In genomic region chr4:73730292-73730691, GRCh38 we compare ENCODE assay signal across 14 cellular contexts. TPM values are rescaled to one million over a fixed set of nuclear protein-coding genes. Genes with fewer than 3 reads are reported as not detected.
DNase-seq lines count a peak whose midpoint lies in the region; ATAC-seq and TF ChIP-seq lines count a peak whose summit lies in the region.
"Had no signal": no experiment of that assay in that cellular context is flagged by ENCODE, and none has a peak within 500 bp of the region (broad histone marks: within the 10 kb centered on the region; RNA-seq: fewer than 3 reads in every experiment).

No MANE protein-coding gene starts in this region.

- H3K4me3 ChIP-seq in LNCaP clone FGC (ENCODE audit: low read depth, low read length): no peak overlapping the region
- H3K4me3 ChIP-seq: SJCRH30, suprapubic skin had no signal

- no peak for TF ChIP-seq CTCF in LNCaP clone FGC (IDR thresholded peaks at IDR 0.05; ENCODE audit: control insufficient read depth, extremely low read depth, insufficient read depth)

- DNase-seq in EH (ENCODE audit: low read depth) (peak; percentile 28), LNCaP clone FGC (ENCODE audit: low read depth) (peak; percentile 70), RPMI7951 (ENCODE audit: low read depth) (peak; percentile 57), kidney tubule cell (ENCODE audit: low spot score) (peak; percentile 26), NCI-H187 (lab: John Stamatoyannopoulos, UW) (no peak)
- DNase-seq: activated CD4-positive, alpha-beta T cell treated with anti-CD3 and anti-CD28 coated beads, Interleukin-2, amount 50 U/mL, for 4 hours; activated naive CD8-positive, alpha-beta T cell treated with anti-CD3 and anti-CD28 coated beads, Interleukin-2, amount 50 U/mL, for 24 hours; activated T-cell treated with anti-CD3 and anti-CD28 coated beads, Interleukin-2, amount 50 U/mL, for 4 hours; CD8-positive, alpha-beta memory T cell; stimulated activated CD4-positive, alpha-beta T cell treated with anti-CD3 and anti-CD28 coated beads, Interleukin-2, amount 100 ng/mL, for 24 hours had no signal

- no peak for ATAC-seq in HG02642 (IDR thresholded peaks at IDR 0.05; ENCODE audit: poor library complexity, unreplicated experiment)
- ATAC-seq in HG02870 (IDR thresholded peaks at IDR 0.05; ENCODE audit: unreplicated experiment): no peak
- ATAC-seq: activated naive CD8-positive, alpha-beta T cell treated with anti-CD3 and anti-CD28 coated beads, Interleukin-2, amount 50 U/mL, for 24 hours; activated T-cell treated with anti-CD3 and anti-CD28 coated beads, Interleukin-2, amount 50 U/mL, for 4 hours had no signal

RNA-seq across cellular contexts. Expression of gene CXCL8, which starts 10.1 kb away (rescaled TPM):
- 66.9 and 79.5 TPM in 2 replicates for total RNA-seq in RPMI7951 (2014; rRNA removed; shearing (Covaris generic))

Comparison
In these comparisons a context has a peak if more than half of its experiments do, and no peak if none do; other contexts are left out.
1. DNase-seq: peak in EH (single experiment), LNCaP clone FGC (single experiment), RPMI7951 (single experiment) and kidney tubule cell (single experiment); none in NCI-H187 (0 of 2).